8 cellular contexts compared by ENCODE assay signal in genomic region chr17:45131616-45132301, GRCh38. TPM values are rescaled to one million over a fixed set of nuclear protein-coding genes. Genes with fewer than 3 reads are reported as not detected.
DNase-seq lines count a peak whose midpoint lies in the region; ATAC-seq and TF ChIP-seq lines count a peak whose summit lies in the region.

No MANE protein-coding gene starts in this region.

- no peaks in the 10 kb centered on the region for H3K36me3 ChIP-seq in breast epithelium

- H3K4me3 ChIP-seq in breast epithelium, result peak overlapping the region; percentile 91 to 97 (median 95)

- peak overlapping the region; percentile 99 for H3K27ac ChIP-seq in breast epithelium
- peak overlapping the region; percentile 84 for H3K27ac ChIP-seq in layer of hippocampus (ENCODE audit: low read depth, low read length)

- CTCF ChIA-PET in activated CD4-positive, alpha-beta T cell treated with anti-CD3 and anti-CD28 coated beads for 36 hours (lab: Charles Lee), result interaction anchor here (0.6 to 7.0 kb wide), 4 partner anchors 17 to 288 kb away, joined by 3 to 222 read pairs (median 102); partner anchors contain the start of gene HEXIM1

- H3K27me3 Mint-ChIP-seq in activated CD4-positive, alpha-beta T cell treated with anti-CD3 and anti-CD28 coated beads for 36 hours, result peaks cover 3% of the 10 kb centered on the region

- H3K4me1 Mint-ChIP-seq in activated CD4-positive, alpha-beta T cell treated with anti-CD3 and anti-CD28 coated beads for 36 hours, result peaks cover 9% of the 10 kb centered on the region

- H3K27ac Mint-ChIP-seq in activated CD4-positive, alpha-beta T cell treated with anti-CD3 and anti-CD28 coated beads for 36 hours, result no peak overlapping the region

- peak; percentile 0 for ATAC-seq in activated CD4-positive, alpha-beta T cell treated with anti-CD3 and anti-CD28 coated beads for 36 hours
- ATAC-seq in HG03378 (IDR thresholded peaks at IDR 0.05; ENCODE audit: unreplicated experiment), result no peak
- ATAC-seq in GM18861 (IDR thresholded peaks at IDR 0.05; ENCODE audit: unreplicated experiment), result no peak

- peak; percentile 80 to 93 (median 89) for TF ChIP-seq CTCF in breast epithelium (IDR thresholded peaks at IDR 0.05)

- H3K9me3 Mint-ChIP-seq in activated CD4-positive, alpha-beta T cell treated with anti-CD3 and anti-CD28 coated beads for 36 hours (ENCODE audit: low read depth), result no peaks in the 10 kb centered on the region

- POLR2A ChIA-PET in activated CD4-positive, alpha-beta T cell treated with anti-CD3 and anti-CD28 coated beads for 36 hours (lab: Charles Lee), result no interaction called here

- no peaks in the 10 kb centered on the region for H3K36me3 Mint-ChIP-seq in activated CD4-positive, alpha-beta T cell treated with anti-CD3 and anti-CD28 coated beads for 36 hours (ENCODE audit: low read depth)

- H3K27me3 ChIP-seq in breast epithelium (no peaks in the 10 kb centered on the region), layer of hippocampus (ENCODE audit: control insufficient read depth, insufficient read depth, low read length) (no peaks in the 10 kb centered on the region)

- H3K4me3 Mint-ChIP-seq in activated CD4-positive, alpha-beta T cell treated with anti-CD3 and anti-CD28 coated beads for 36 hours, result peak overlapping the region; percentile 44

- no peaks in the 10 kb centered on the region for H3K9me3 ChIP-seq in breast epithelium

- peak; percentile 74 for DNase-seq in activated CD4-positive, alpha-beta T cell treated with anti-CD3 and anti-CD28 coated beads for 36 hours
- DNase-seq in activated CD4-positive, alpha-beta T cell treated with anti-CD3 and anti-CD28 coated beads for 1 hour, result no peak
- DNase-seq in T follicular helper cell (ENCODE audit: low read depth), result peak; percentile 36
- peak in 1 of 2 donors; percentile 30 for DNase-seq in breast epithelium (ENCODE audit: low spot score in 2 of 2)
- peak; percentile 41 to 58 for DNase-seq in stimulated activated CD4-positive, alpha-beta T cell treated with anti-CD3 and anti-CD28 coated beads, Interleukin-4, amount 100 ng/mL, for 48 hours (ENCODE audit: low read depth in 2 of 2)

- intact Hi-C loops in activated CD4-positive, alpha-beta T cell treated with anti-CD3 and anti-CD28 coated beads for 36 hours (cut with DNase I, micrococcal nuclease), result loop anchor here (1.0 to 10.0 kb wide), 10 partner anchors 35 to 629 kb away; partner anchors contain the start of genes C1QL1 (in 1 of the 2), DCAKD (in 1 of the 2) and GPATCH8 (in 1 of the 2)
- intact Hi-C loops in breast epithelium (cut with DNase I; ENCODE audit: low total_unique reads), result loop anchor here (10.0 kb wide), 1 partner anchor 1613 kb away; no protein-coding TSS in a partner anchor

- no peak for TF ChIP-seq POLR2A in breast epithelium (IDR thresholded peaks at IDR 0.05)

- peaks cover 14 to 19% of the 10 kb centered on the region in 2 donors for H3K4me1 ChIP-seq in breast epithelium

RNA-seq across cellular contexts. Expression of gene PLCD3, which starts 0.6 kb away (rescaled TPM):
- total RNA-seq in activated CD4-positive, alpha-beta T cell treated with anti-CD3 and anti-CD28 coated beads for 36 hours, result 1 to 10 TPM; 2.9 to 3.4 TPM
- total RNA-seq in breast epithelium, result 10 to 100 TPM; 30.8 to 62.2 (median 41.1) TPM

RNA-seq across cellular contexts. Expression of gene ACBD4, which starts 3.7 kb away (rescaled TPM):
- total RNA-seq in activated CD4-positive, alpha-beta T cell treated with anti-CD3 and anti-CD28 coated beads for 36 hours, result 10 to 100 TPM; 12.7 to 13.4 TPM
- total RNA-seq in breast epithelium, result 10 to 100 TPM; 13.8 to 28.8 (median 15.7) TPM

RNA-seq across cellular contexts. Expression of gene HEXIM1, which starts 16.5 kb away (rescaled TPM):
- total RNA-seq in activated CD4-positive, alpha-beta T cell treated with anti-CD3 and anti-CD28 coated beads for 36 hours, result 10 to 100 TPM; 27.1 to 27.3 TPM
- total RNA-seq in breast epithelium, result 10 to 100 TPM; 21.3 to 35.6 (median 33.4) TPM

RNA-seq across cellular contexts. Expression of gene HEXIM2, which starts 29.9 kb away (rescaled TPM):
- total RNA-seq in activated CD4-positive, alpha-beta T cell treated with anti-CD3 and anti-CD28 coated beads for 36 hours, result 1 to 10 TPM; 3.9 to 4.6 TPM
- 10 to 100 TPM in 2 of 3 donors, 1 to 10 TPM in 1; 6.6 to 13.3 (median 13.2) TPM for total RNA-seq in breast epithelium

Comparison
In these comparisons a context has a peak if more than half of its experiments do, and no peak if none do; other contexts are left out.
1. RNA of gene PLCD3, which starts 0.6 kb away (total RNA-seq): 30.8 to 62.2 TPM in breast epithelium; 2.9 to 3.4 TPM in activated CD4-positive, alpha-beta T cell treated with anti-CD3 and anti-CD28 coated beads for 36 hours; every median in the first group is over 4 times any median in the second.